ENCODE assay signal across 10 cellular contexts in the genomic region with DNA sequence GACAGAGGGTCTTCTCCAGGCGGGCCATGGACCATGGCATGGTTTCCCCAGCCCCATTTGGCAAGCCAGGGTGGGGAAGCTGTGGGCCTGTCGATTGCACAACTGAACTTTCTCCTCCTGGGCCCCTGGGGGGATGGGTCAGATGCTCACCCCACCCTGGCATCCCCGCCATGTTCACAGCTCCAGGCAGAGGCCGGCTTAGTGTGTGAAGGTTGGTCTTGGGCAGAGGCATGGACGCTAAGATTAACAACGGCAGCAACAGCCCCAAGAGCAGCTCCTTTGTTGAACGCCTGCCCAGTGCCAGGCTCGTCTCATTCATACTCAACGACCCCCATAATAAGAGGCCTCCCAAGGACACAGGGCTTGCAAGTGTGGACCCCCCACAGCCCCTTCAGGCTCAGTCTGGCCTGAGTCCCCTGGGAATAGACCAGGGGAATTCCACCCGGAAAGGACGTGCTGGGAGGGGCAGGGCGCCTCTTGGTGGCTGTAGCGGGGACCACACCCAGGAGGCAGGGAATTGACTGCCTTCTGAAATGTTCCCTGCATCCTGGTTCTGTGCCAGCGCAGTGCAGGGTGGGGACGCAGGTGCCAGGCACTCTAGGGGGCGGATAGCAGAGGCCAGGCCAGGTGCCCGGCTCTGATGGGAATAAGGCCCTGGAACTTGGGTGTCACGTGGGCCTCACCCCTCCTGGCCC. TPM values are rescaled to one million over a fixed set of nuclear protein-coding genes. Genes with fewer than 3 reads are reported as not detected.
DNase-seq lines count a peak whose midpoint lies in the region; ATAC-seq, FAIRE-seq and TF ChIP-seq lines count a peak whose summit lies in the region.
"Had no signal": no experiment of that assay in that cellular context is flagged by ENCODE, and none has a peak within 500 bp of the region (broad histone marks: within the 10 kb centered on the region; RNA-seq: fewer than 3 reads in every experiment).

No MANE protein-coding gene starts in this region.

- H3K4me1 ChIP-seq in HEK293 (ENCODE audit: control insufficient read depth, insufficient read depth, low read length), result no peaks in the 10 kb centered on the region
- H3K4me1 ChIP-seq in mucosa of stomach (ENCODE audit: control insufficient read depth, insufficient read depth, low read length), result peaks cover 88% of the 10 kb centered on the region
- H3K4me1 ChIP-seq in naive thymus-derived CD4-positive, alpha-beta T cell (ENCODE audit: control insufficient read depth in 2 of 2, insufficient read depth in 2 of 2, low read length in 2 of 2), result no peaks in the 10 kb centered on the region

- no peaks in the 10 kb centered on the region for H3K9me3 Mint-ChIP-seq in naive thymus-derived CD4-positive, alpha-beta T cell

- intact Hi-C loops in naive thymus-derived CD4-positive, alpha-beta T cell (cut with micrococcal nuclease), result no loop called here

- CTCF ChIA-PET in HEK293 (lab: Yijun Ruan, JAX), result interaction anchor here (0.6 to 0.9 kb wide), 4 partner anchors 12 to 422 kb away, joined by 3 to 4 read pairs (median 4); no protein-coding TSS in a partner anchor
- CTCF ChIA-PET in naive thymus-derived CD4-positive, alpha-beta T cell (lab: Charles Lee), result no interaction called here

- H3K9me3 ChIP-seq in HEK293 (ENCODE audit: control insufficient read depth, insufficient read depth, low read depth, low read length), result no peaks in the 10 kb centered on the region
- no peaks in the 10 kb centered on the region for H3K9me3 ChIP-seq in mucosa of stomach (ENCODE audit: control insufficient read depth, low read length)
- no peaks in the 10 kb centered on the region for H3K9me3 ChIP-seq in naive thymus-derived CD4-positive, alpha-beta T cell (ENCODE audit: control insufficient read depth in 2 of 3, low read length in 3 of 3)

- TF ChIP-seq CTCF in HEK293 (tag by site-specific recombination; IDR thresholded peaks at IDR 0.05) (peak; percentile 43; the same call in 1 of the 2 replicates), bronchial epithelial cell (IDR thresholded peaks at IDR 0.05; ENCODE audit: insufficient read depth, low read length, severe bottlenecking) (peak; percentile 48)

- no peak overlapping the region for H3K4me3 Mint-ChIP-seq in naive thymus-derived CD4-positive, alpha-beta T cell

- H3K27ac Mint-ChIP-seq in naive thymus-derived CD4-positive, alpha-beta T cell, result no peak overlapping the region

- H3K27ac ChIP-seq in HEK293 (ENCODE audit: extremely low read depth, low read depth, low read length), result no peak overlapping the region
- H3K27ac ChIP-seq in naive thymus-derived CD4-positive, alpha-beta T cell (ENCODE audit: low read depth, low read length), result no peak overlapping the region

- H3K4me3 ChIP-seq in HEK293 (ENCODE audit: low read depth, low read length) (no peak overlapping the region), bronchial epithelial cell (ENCODE audit: low read depth, low read length) (no peak overlapping the region), mucosa of stomach (ENCODE audit: low read length) (no peak overlapping the region)
- no peak overlapping the region for H3K4me3 ChIP-seq in naive thymus-derived CD4-positive, alpha-beta T cell (ENCODE audit: low read length)

- H3K27me3 ChIP-seq in bronchial epithelial cell (ENCODE audit: control insufficient read depth, insufficient read depth, low read length), result no peaks in the 10 kb centered on the region
- no peaks in the 10 kb centered on the region for H3K27me3 ChIP-seq in mucosa of stomach (ENCODE audit: control insufficient read depth, insufficient read depth, low read length)
- H3K27me3 ChIP-seq in naive thymus-derived CD4-positive, alpha-beta T cell (ENCODE audit: control insufficient read depth in 2 of 2, insufficient read depth in 2 of 2, low read length in 2 of 2), result no peaks in the 10 kb centered on the region

- ATAC-seq in naive thymus-derived CD4-positive, alpha-beta T cell, result no peak
- ATAC-seq in GM21529 (IDR thresholded peaks at IDR 0.05; ENCODE audit: unreplicated experiment), result no peak

- no peak for FAIRE-seq in bronchial epithelial cell (lab: Jason Lieb, UNC)
- FAIRE-seq in RCC 7860 (lab: Jason Lieb, UNC), result no peak

- H3K36me3 ChIP-seq in HEK293 (ENCODE audit: control insufficient read depth in 2 of 2, insufficient read depth in 1 of 2, low read length in 2 of 2) (peaks cover 0 to 4% of the 10 kb centered on the region in 2 experiments; a peak in 1 of 3 replicates), bronchial epithelial cell (ENCODE audit: control insufficient read depth, insufficient read depth, low read length) (peaks cover 51% of the 10 kb centered on the region), mucosa of stomach (ENCODE audit: control insufficient read depth, insufficient read depth, low read length) (peaks cover 9% of the 10 kb centered on the region)
- H3K36me3 ChIP-seq in naive thymus-derived CD4-positive, alpha-beta T cell (ENCODE audit: control insufficient read depth in 2 of 3, insufficient read depth in 3 of 3, low read length in 3 of 3), result peaks cover 0 to 42% (median 4%) of the 10 kb centered on the region in 3 experiments

- DNase-seq in COLO668 (lab: John Stamatoyannopoulos, UW; ENCODE audit: unreplicated experiment), result peak; percentile 21
- DNase-seq in bronchial epithelial cell (ENCODE audit: low read depth), result no peak
- no peak for DNase-seq in RCC 7860 (ENCODE audit: low spot score)
- no peak for DNase-seq in effector CD8-positive, alpha-beta T cell (lab: John Stamatoyannopoulos, UW)
- DNase-seq in naive thymus-derived CD4-positive, alpha-beta T cell, result no peak
- DNase-seq: amniotic stem cell; NK-92 treated with Interleukin-12 subunit alpha and Interleukin-12 subunit beta, amount 100 ng/mL, for 24 hours had no signal

- H3K4me1 Mint-ChIP-seq in naive thymus-derived CD4-positive, alpha-beta T cell, result peaks cover 0 to 24% (median 13%) of the 10 kb centered on the region in 7 donors

- H3K36me3 Mint-ChIP-seq in naive thymus-derived CD4-positive, alpha-beta T cell, result peaks cover 0 to 4% (median 3%) of the 10 kb centered on the region in 5 donors

- POLR2A ChIA-PET in HEK293 (lab: Yijun Ruan, JAX), result interaction anchor here (0.6 kb wide), 1 partner anchor 27 kb away, joined by 3 read pairs; a partner anchor contains a TSS
- POLR2A ChIA-PET in naive thymus-derived CD4-positive, alpha-beta T cell (lab: Charles Lee), result no interaction called here

- peak overlapping the region; percentile 31 for H3K9ac ChIP-seq in mucosa of stomach (ENCODE audit: low read length)

- H3K27me3 Mint-ChIP-seq in naive thymus-derived CD4-positive, alpha-beta T cell, result no peaks in the 10 kb centered on the region

TF ChIP-seq in HEK293, 187 proteins besides CTCF, POLR2A, EP300 and RAD21 (continues in another document):
- TF ChIP-seq, protein P1, sequence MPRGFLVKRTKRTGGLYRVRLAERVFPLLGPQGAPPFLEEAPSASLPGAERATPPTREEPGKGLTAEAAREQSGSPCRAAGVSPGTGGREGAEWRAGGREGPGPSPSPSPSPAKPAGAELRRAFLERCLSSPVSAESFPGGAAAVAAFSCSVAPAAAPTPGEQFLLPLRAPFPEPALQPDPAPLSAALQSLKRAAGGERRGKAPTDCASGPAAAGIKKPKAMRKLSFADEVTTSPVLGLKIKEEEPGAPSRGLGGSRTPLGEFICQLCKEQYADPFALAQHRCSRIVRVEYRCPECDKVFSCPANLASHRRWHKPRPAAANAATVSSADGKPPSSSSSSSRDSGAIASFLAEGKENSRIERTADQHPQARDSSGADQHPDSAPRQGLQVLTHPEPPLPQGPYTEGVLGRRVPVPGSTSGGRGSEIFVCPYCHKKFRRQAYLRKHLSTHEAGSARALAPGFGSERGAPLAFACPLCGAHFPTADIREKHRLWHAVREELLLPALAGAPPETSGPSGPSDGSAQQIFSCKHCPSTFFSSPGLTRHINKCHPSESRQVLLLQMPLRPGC (tag by site-specific recombination; IDR thresholded peaks at IDR 0.05), result 0 out of 2 replicates have a peak, but pooled peaks have one; percentile 32
- no peak for TF ChIP-seq ZSCAN23 (tag by site-specific recombination; IDR thresholded peaks at IDR 0.05)
- no peak for TF ChIP-seq TCF7L2 (IDR thresholded peaks at IDR 0.05; ENCODE audit: borderline replicate concordance, low read depth, low read length)
- TF ChIP-seq IKZF3 (tag by site-specific recombination; IDR thresholded peaks at IDR 0.05), result peak; percentile 67
- TF ChIP-seq ZNF830 (tag by site-specific recombination; IDR thresholded peaks at IDR 0.05; ENCODE audit: low read depth), result no peak
- TF ChIP-seq, protein P2, sequence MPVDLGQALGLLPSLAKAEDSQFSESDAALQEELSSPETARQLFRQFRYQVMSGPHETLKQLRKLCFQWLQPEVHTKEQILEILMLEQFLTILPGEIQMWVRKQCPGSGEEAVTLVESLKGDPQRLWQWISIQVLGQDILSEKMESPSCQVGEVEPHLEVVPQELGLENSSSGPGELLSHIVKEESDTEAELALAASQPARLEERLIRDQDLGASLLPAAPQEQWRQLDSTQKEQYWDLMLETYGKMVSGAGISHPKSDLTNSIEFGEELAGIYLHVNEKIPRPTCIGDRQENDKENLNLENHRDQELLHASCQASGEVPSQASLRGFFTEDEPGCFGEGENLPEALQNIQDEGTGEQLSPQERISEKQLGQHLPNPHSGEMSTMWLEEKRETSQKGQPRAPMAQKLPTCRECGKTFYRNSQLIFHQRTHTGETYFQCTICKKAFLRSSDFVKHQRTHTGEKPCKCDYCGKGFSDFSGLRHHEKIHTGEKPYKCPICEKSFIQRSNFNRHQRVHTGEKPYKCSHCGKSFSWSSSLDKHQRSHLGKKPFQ (tag by site-specific recombination; IDR thresholded peaks at IDR 0.05), result no peak
- TF ChIP-seq GLIS1 (tag by site-specific recombination; IDR thresholded peaks at IDR 0.05), result peak; percentile 95
- TF ChIP-seq GLIS2 (tag by site-specific recombination; IDR thresholded peaks at IDR 0.05), result peak; percentile 42; the same call in 1 of the 2 replicates
- peak; percentile 86 for TF ChIP-seq KLF1 (tag by site-specific recombination; IDR thresholded peaks at IDR 0.05)
- no peak for TF ChIP-seq ZNF555 (tag by site-specific recombination; conservative IDR thresholded peaks at IDR 0.05)
- peak; percentile 30; the same call in 1 of the 2 replicates for TF ChIP-seq ZIC2 (tag by site-specific recombination; IDR thresholded peaks at IDR 0.05)

RNA-seq across cellular contexts. Expression of a gene that starts 8.3 kb away (rescaled TPM):
- total RNA-seq in bronchial epithelial cell, result 419 and 486 TPM in 2 replicates
- 100 to 1,000 TPM in 2 of 5 experiments, 10 to 100 TPM in 3; 56.1 to 190 (median 61.5) TPM for total RNA-seq in naive thymus-derived CD4-positive, alpha-beta T cell
- 100 to 1,000 TPM; 341 to 357 TPM for polyA plus RNA-seq in naive thymus-derived CD4-positive, alpha-beta T cell

RNA-seq across cellular contexts. Expression of a gene that starts 16.4 kb away (rescaled TPM):
- 10.6 and 11.8 TPM in 2 replicates for total RNA-seq in bronchial epithelial cell
- total RNA-seq in naive thymus-derived CD4-positive, alpha-beta T cell, result 10 to 100 TPM in 3 of 5 experiments, 1 to 10 TPM in 2; 7.1 to 17.9 (median 10.5) TPM
- 10 to 100 TPM in 1 of 2 donors, 1 to 10 TPM in 1; 8.9 to 11.7 TPM for polyA plus RNA-seq in naive thymus-derived CD4-positive, alpha-beta T cell

RNA-seq across cellular contexts. Expression of a gene that starts 27.3 kb away (rescaled TPM):
- total RNA-seq in bronchial epithelial cell, result 35.1 and 53.7 TPM in 2 replicates
- 10 to 100 TPM; 15.6 to 43.7 (median 29.6) TPM for total RNA-seq in naive thymus-derived CD4-positive, alpha-beta T cell
- polyA plus RNA-seq in naive thymus-derived CD4-positive, alpha-beta T cell, result 10 to 100 TPM; 15.6 to 28.2 TPM

RNA-seq across cellular contexts. Expression of a gene that starts 49.1 kb away (rescaled TPM):
- total RNA-seq in bronchial epithelial cell, result 56.8 and 66.6 TPM in 2 replicates
- total RNA-seq in naive thymus-derived CD4-positive, alpha-beta T cell, result 1 to 10 TPM; 1.1 to 2.6 (median 1.4) TPM
- 1 to 10 TPM; 2.2 to 4.3 TPM for polyA plus RNA-seq in naive thymus-derived CD4-positive, alpha-beta T cell
